34 cellular contexts compared by ENCODE assay signal in genomic region chr12:115255257-115255656, GRCh38.
"Had no signal": no experiment of that assay in that cellular context is flagged by ENCODE, and none has a peak within 500 bp of the region (broad histone marks: within the 10 kb centered on the region; RNA-seq: fewer than 3 reads in every experiment).

No MANE protein-coding gene starts in this region.

- H3K9me3 ChIP-seq: MG63 had no signal

- H3K4me2 ChIP-seq: KMS-11 had no signal

- H3K27me3 ChIP-seq: MG63 had no signal

- H3K4me3 ChIP-seq: MG63 had no signal

- H3K27ac ChIP-seq: KMS-11 had no signal

- H3K36me3 ChIP-seq: MG63 had no signal

- H3K9ac ChIP-seq: KMS-11 had no signal

- DNase-seq: Karpas-422, Kasumi-1, KG1, MG63, MM.1S, MV-4-11, NCI-H1048, NCI-H1092, NCI-H1092 treated with DMSO at 0.1 percent for 48 hours, NCI-H1105, NCI-H1105 treated with DMSO at 0.1 percent for 48 hours, NCI-H1417, NCI-H1417 treated with DMSO at 0.1 percent for 48 hours, NCI-H1436, NCI-H1436 treated with DMSO at 0.1 percent for 48 hours, NCI-H146, NCI-H1694, NCI-H1694 treated with DMSO at 0.1 percent for 48 hours, NCI-H187, NCI-H187 treated with DMSO at 0.1 percent for 48 hours, NCI-H1930, NCI-H2029, NCI-H2029 treated with DMSO at 0.1 percent for 48 hours, NCI-H2081, NCI-H2081 treated with DMSO at 0.1 percent for 48 hours, NCI-H2107, NCI-H2171, NCI-H2171 treated with DMSO at 0.1 percent for 48 hours, NCI-H2227 treated with DMSO at 0.1 percent for 48 hours, NCI-H226, NCI-H345, NCI-H446, NCI-H446 treated with DMSO at 0.1 percent for 48 hours had no signal
